In genomic region chr7:123881300-123881699, GRCh38 we compare ENCODE assay signal across 36 cellular contexts. TPM values are rescaled to one million over a fixed set of nuclear protein-coding genes. Genes with fewer than 3 reads are reported as not detected.
"Had no signal": no experiment of that assay in that cellular context is flagged by ENCODE, and none has a peak within 500 bp of the region (broad histone marks: within the 10 kb centered on the region; RNA-seq: fewer than 3 reads in every experiment).

No MANE protein-coding gene starts in this region.

- ATAC-seq: activated CD8-positive, alpha-beta T cell treated with anti-CD3 and anti-CD28 coated beads for 36 hours; activated naive CD4-positive, alpha-beta T cell treated with anti-CD3 and anti-CD28 coated beads, Interleukin-2, amount 50 U/mL, for 72 hours; activated T-cell treated with anti-CD3 and anti-CD28 coated beads, Interleukin-2, amount 50 U/mL, for 4 hours; activated T-cell treated with anti-CD3 and anti-CD28 coated beads, Interleukin-2, amount 50 U/mL, for 72 hours; activated T-helper 17 cell treated with anti-CD3 and anti-CD28 coated beads, Interleukin-2, amount 50 U/mL, for 72 hours; body of pancreas had no signal

- H3K9me3 ChIP-seq: adrenal gland, body of pancreas, breast epithelium had no signal

- H3K36me3 ChIP-seq: adrenal gland, brain microvascular endothelial cell, breast epithelium had no signal

- H3K27me3 ChIP-seq: adrenal gland, body of pancreas, brain microvascular endothelial cell, breast epithelium had no signal

- H3K27ac ChIP-seq: adrenal gland, body of pancreas, brain microvascular endothelial cell, breast epithelium, VCaP had no signal

- H3K4me3 ChIP-seq: adrenal gland, body of pancreas, breast epithelium had no signal

- FAIRE-seq: astrocyte, TTC549 had no signal

- H3K4me1 ChIP-seq: adrenal gland, body of pancreas, breast epithelium had no signal

- DNase-seq: activated B cell treated with CpG ODN at 0.5 μM for 24 hours; activated CD4-positive, alpha-beta memory T cell treated with anti-CD3 and anti-CD28 coated beads for 36 hours; activated CD4-positive, alpha-beta T cell treated with anti-CD3 and anti-CD28 coated beads for 4 hours; activated CD4-positive, alpha-beta T cell treated with anti-CD3 and anti-CD28 coated beads, Interleukin-2, amount 10 ng/mL, durations not matched to agents 24 days and 14 days; activated CD4-positive, alpha-beta T cell treated with anti-CD3 and anti-CD28 coated beads, Interleukin-2, amount 50 U/mL, for 1 hour; activated CD4-positive, alpha-beta T cell treated with anti-CD3 and anti-CD28 coated beads, Interleukin-2, amount 50 U/mL, for 4 hours; activated CD4-positive, CD25-positive, alpha-beta regulatory T cell treated with anti-CD3 and anti-CD28 coated beads, Interleukin-2, amount 50 U/mL, for 72 hours; activated CD8-positive, alpha-beta memory T cell treated with anti-CD3 and anti-CD28 coated beads, Interleukin-2, amount 50 U/mL, for 4 hours; activated CD8-positive, alpha-beta T cell treated with anti-CD3 and anti-CD28 coated beads for 36 hours; activated effector memory CD4-positive, alpha-beta T cell treated with anti-CD3 and anti-CD28 coated beads, Interleukin-2, amount 50 U/mL, for 16 hours; activated gamma-delta T cell treated with Interleukin-2 at 50 U/mL for 16 hours; activated naive CD4-positive, alpha-beta T cell; activated naive CD4-positive, alpha-beta T cell treated with anti-CD3 and anti-CD28 coated beads for 36 hours; activated naive CD4-positive, alpha-beta T cell treated with anti-CD3 and anti-CD28 coated beads, Interleukin-2, amount 50 U/mL, for 16 hours; activated naive CD8-positive, alpha-beta T cell treated with anti-CD3 and anti-CD28 coated beads for 36 hours; activated T-cell treated with anti-CD3 and anti-CD28 coated beads for 4 hours; activated T-cell treated with anti-CD3 and anti-CD28 coated beads, Interleukin-2, amount 50 U/mL, for 1 hour; activated T-cell treated with anti-CD3 and anti-CD28 coated beads, Interleukin-2, amount 50 U/mL, for 4 hours; activated T-cell treated with anti-CD3 and anti-CD28 coated beads, Interleukin-2, amount 50 U/mL, for 72 hours; adrenal gland; amniotic stem cell; aorta; body of pancreas; brain microvascular endothelial cell; central memory CD4-positive, alpha-beta T cell; T-helper 2 cell; T-helper 9 cell had no signal

RNA-seq across cellular contexts. Expression of gene HYAL4, which starts 36.3 kb away (rescaled TPM):
- total RNA-seq: activated B cell treated with CpG ODN at 0.5 μM for 24 hours; activated CD4-positive, alpha-beta T cell treated with anti-CD3 and anti-CD28 coated beads, Interleukin-2, amount 10 ng/mL, durations not matched to agents 24 days and 14 days; activated CD8-positive, alpha-beta memory T cell treated with anti-CD3 and anti-CD28 coated beads for 36 hours; activated CD8-positive, alpha-beta T cell treated with anti-CD3 and anti-CD28 coated beads for 36 hours; activated naive CD4-positive, alpha-beta T cell treated with anti-CD3 and anti-CD28 coated beads for 36 hours; activated naive CD8-positive, alpha-beta T cell treated with anti-CD3 and anti-CD28 coated beads for 36 hours; activated T-cell treated with anti-CD3 and anti-CD28 coated beads, Interleukin-2, amount 50 U/mL, for 4 hours; activated T-helper 1 cell treated with anti-CD3 and anti-CD28 coated beads, Interleukin-12 subunit alpha, Interleukin-12 subunit beta, Interleukin-2, Interleukin-4 antibody, amounts not matched to agents 30 ng/mL and 10 ng/mL and 1 ng/mL, durations not matched to agents 14 hours and 24 hours and 36 hours; activated T-helper 17 cell treated with anti-CD3 and anti-CD28 coated beads, Interleukin-2, amount 50 U/mL, for 72 hours; adrenal gland; aorta; astrocyte; body of pancreas; cerebellum had no signal
- polyA plus RNA-seq: adrenal gland, aorta had no signal

RNA-seq across cellular contexts. Expression of gene SPAM1, which starts 43.7 kb away (rescaled TPM):
- total RNA-seq: activated B cell treated with CpG ODN at 0.5 μM for 24 hours; activated CD4-positive, alpha-beta memory T cell treated with anti-CD3 and anti-CD28 coated beads for 36 hours; activated CD4-positive, alpha-beta T cell treated with anti-CD3 and anti-CD28 coated beads, Interleukin-2, amount 10 ng/mL, durations not matched to agents 24 days and 14 days; activated CD8-positive, alpha-beta memory T cell treated with anti-CD3 and anti-CD28 coated beads for 36 hours; activated CD8-positive, alpha-beta T cell treated with anti-CD3 and anti-CD28 coated beads for 36 hours; activated naive CD4-positive, alpha-beta T cell treated with anti-CD3 and anti-CD28 coated beads for 36 hours; activated naive CD4-positive, alpha-beta T cell treated with anti-CD3 and anti-CD28 coated beads, Interleukin-2, amount 50 U/mL, for 72 hours; activated naive CD8-positive, alpha-beta T cell treated with anti-CD3 and anti-CD28 coated beads for 36 hours; activated T-cell treated with anti-CD3 and anti-CD28 coated beads, Interleukin-2, amount 50 U/mL, for 4 hours; activated T-cell treated with anti-CD3 and anti-CD28 coated beads, Interleukin-2, amount 50 U/mL, for 72 hours; activated T-helper 1 cell treated with anti-CD3 and anti-CD28 coated beads, Interleukin-12 subunit alpha, Interleukin-12 subunit beta, Interleukin-2, Interleukin-4 antibody, amounts not matched to agents 30 ng/mL and 10 ng/mL and 1 ng/mL, durations not matched to agents 14 hours and 24 hours and 36 hours; activated T-helper 17 cell treated with anti-CD3 and anti-CD28 coated beads, Interleukin-2, amount 50 U/mL, for 72 hours; adrenal gland; aorta; astrocyte; body of pancreas; breast epithelium; cerebellum had no signal
- polyA plus RNA-seq: adrenal gland, aorta had no signal
